16 cellular contexts compared by ENCODE assay signal in genomic region chr7:45044333-45044732, GRCh38.
"Had no signal": no experiment of that assay in that cellular context is flagged by ENCODE, and none has a peak within 500 bp of the region (broad histone marks: within the 10 kb centered on the region; RNA-seq: fewer than 3 reads in every experiment).

No MANE protein-coding gene starts in this region.

- H3K9me3 Mint-ChIP-seq: nephron progenitor cell, T-cell had no signal

- DNase-seq: activated CD4-positive, alpha-beta T cell treated with anti-CD3 and anti-CD28 coated beads, Interleukin-2, amount 50 U/mL, for 48 hours; amygdala; body of pancreas; caudate nucleus; colonic mucosa; kidney; left ventricle myocardium inferior; mucosa of descending colon; nephron progenitor cell; right cardiac atrium; stimulated activated CD4-positive, alpha-beta T cell treated with anti-CD3 and anti-CD28 coated beads, Interleukin-4, amount 100 ng/mL, for 4 hours; stimulated activated CD8-positive, alpha-beta memory T cell treated with anti-CD3 and anti-CD28 coated beads, Interleukin-4, amount 100 ng/mL, for 48 hours; stomach; T-cell; T1000 had no signal

- H3K27me3 Mint-ChIP-seq: progenitor cell of endocrine pancreas, T-cell had no signal

- H3K27ac Mint-ChIP-seq: nephron progenitor cell, progenitor cell of endocrine pancreas had no signal

- H3K4me3 Mint-ChIP-seq: nephron progenitor cell had no signal

- ATAC-seq: body of pancreas, mucosa of descending colon, right cardiac atrium, T-cell had no signal

- H3K4me1 Mint-ChIP-seq: nephron progenitor cell had no signal
